ENCODE assay signal across 9 cellular contexts in genomic region chr12:110123861-110124183, GRCh38. TPM values are rescaled to one million over a fixed set of nuclear protein-coding genes. Genes with fewer than 3 reads are reported as not detected.
A peak's percentile ranks its signal among the peaks of the same experiment; 100 is the strongest.
DNase-seq lines count a peak whose midpoint lies in the region; ATAC-seq and TF ChIP-seq lines count a peak whose summit lies in the region.
"Had no signal": no experiment of that assay in that cellular context is flagged by ENCODE, and none has a peak within 500 bp of the region (broad histone marks: within the 10 kb centered on the region; RNA-seq: fewer than 3 reads in every experiment).

No MANE protein-coding gene starts in this region.

- H3K27ac Mint-ChIP-seq in H9, result no peak overlapping the region
- peak overlapping the region in 9 of 10 donors; percentile 19 to 85 (median 74) for H3K27ac Mint-ChIP-seq in naive thymus-derived CD8-positive, alpha-beta T cell

- H3K27me3 ChIP-seq in DOHH2 (ENCODE audit: control insufficient read depth, low read length), result peaks cover 14% of the 10 kb centered on the region
- no peaks in the 10 kb centered on the region for H3K27me3 ChIP-seq in H9 (ENCODE audit: insufficient read depth, low read length)
- H3K27me3 ChIP-seq in SU-DHL-6 (ENCODE audit: low read length), result no peaks in the 10 kb centered on the region
- H3K27me3 ChIP-seq: esophagus muscularis mucosa had no signal

- H3K9me3 ChIP-seq in DOHH2 (ENCODE audit: control insufficient read depth, insufficient read depth, low read length), result no peaks in the 10 kb centered on the region
- no peaks in the 10 kb centered on the region for H3K9me3 ChIP-seq in H9 (ENCODE audit: control insufficient read depth, low read depth, low read length)
- no peaks in the 10 kb centered on the region for H3K9me3 ChIP-seq in SU-DHL-6 (ENCODE audit: insufficient read depth, low read length)
- H3K9me3 ChIP-seq: esophagus muscularis mucosa had no signal

- H3K4me2 ChIP-seq in DOHH2 (ENCODE audit: low read length) (peak overlapping the region; percentile 62), H9 (ENCODE audit: insufficient read depth, insufficient read length, low read length) (peak overlapping the region; percentile 15), SU-DHL-6 (ENCODE audit: low read depth, low read length, poor library complexity, severe bottlenecking) (peak overlapping the region; percentile 48)

- H2BK20ac ChIP-seq in H9 (ENCODE audit: low read depth, low read length, poor library complexity, severe bottlenecking), result no peak overlapping the region

- peaks cover 12% of the 10 kb centered on the region for H3K4me1 ChIP-seq in DOHH2 (ENCODE audit: control insufficient read depth, low read length)
- H3K4me1 ChIP-seq in H9 (ENCODE audit: insufficient read depth, low read length), result no peaks in the 10 kb centered on the region

- no peak overlapping the region for H3K4ac ChIP-seq in H9 (ENCODE audit: low read depth, low read length)

- no peak overlapping the region for H3K9ac ChIP-seq in H9 (ENCODE audit: extremely low read depth, insufficient read length, low read length)
- H3K9ac ChIP-seq in SU-DHL-6 (ENCODE audit: low read length), result no peak overlapping the region

- no peak overlapping the region for H2BK5ac ChIP-seq in H9 (ENCODE audit: insufficient read length, low read length)

- H3K36me3 ChIP-seq in DOHH2 (ENCODE audit: control insufficient read depth, low read length), result no peaks in the 10 kb centered on the region
- H3K36me3 ChIP-seq in SU-DHL-6 (ENCODE audit: low read length), result no peaks in the 10 kb centered on the region

- TF ChIP-seq CTCF in DOHH2 (IDR thresholded peaks at IDR 0.05; ENCODE audit: low read depth, low read length, poor library complexity, severe bottlenecking), result no peak
- TF ChIP-seq CTCF in H9 (conservative IDR thresholded peaks at IDR 0.05), result no peak
- no peak for TF ChIP-seq CTCF in SU-DHL-6 (IDR thresholded peaks at IDR 0.05; ENCODE audit: insufficient read depth, low read length, poor library complexity, severe bottlenecking)

- POLR2A ChIA-PET in naive thymus-derived CD8-positive, alpha-beta T cell (lab: Charles Lee), result interaction anchor here (1.0 to 1.5 kb wide), 5 partner anchors 8 to 462 kb away, joined by 3 to 7 read pairs (median 4); partner anchors contain the start of genes ARPC3, ATP2A2 and FAM216A

- no peaks in the 10 kb centered on the region; a peak in 1 of 5 replicates for H3K9me3 Mint-ChIP-seq in H9
- no peaks in the 10 kb centered on the region for H3K9me3 Mint-ChIP-seq in naive thymus-derived CD8-positive, alpha-beta T cell

- no peak overlapping the region for H2BK15ac ChIP-seq in H9 (ENCODE audit: low read depth, low read length)

- H3K79me1 ChIP-seq in H9 (ENCODE audit: insufficient read depth, low read depth, low read length, poor library complexity, severe bottlenecking), result no peaks in the 10 kb centered on the region

- H3K79me2 ChIP-seq in DOHH2 (ENCODE audit: control insufficient read depth, low read length), result peaks cover 6% of the 10 kb centered on the region; the same call in 1 of the 2 replicates
- no peaks in the 10 kb centered on the region for H3K79me2 ChIP-seq in H9 (ENCODE audit: insufficient read depth, low read length)
- no peaks in the 10 kb centered on the region for H3K79me2 ChIP-seq in SU-DHL-6 (ENCODE audit: insufficient read depth, low read length)

- peak overlapping the region; percentile 8 to 74 for H3K4me3 Mint-ChIP-seq in H9
- peak overlapping the region; percentile 41 to 82 (median 73) for H3K4me3 Mint-ChIP-seq in naive thymus-derived CD8-positive, alpha-beta T cell

- H3K27ac ChIP-seq in DOHH2 (ENCODE audit: low read depth, low read length) (no peak overlapping the region), H9 (ENCODE audit: insufficient read length, low read depth, low read length) (no peak overlapping the region), SU-DHL-6 (ENCODE audit: low read depth, low read length) (no peak overlapping the region)

- ATAC-seq in naive thymus-derived CD8-positive, alpha-beta T cell, result peak in 1 of 2 donors; percentile 85
- ATAC-seq in GM19463 (IDR thresholded peaks at IDR 0.05; ENCODE audit: unreplicated experiment), result no peak

- H3F3A ChIP-seq in DOHH2 (ENCODE audit: control insufficient read depth, insufficient read depth) (no peaks in the 10 kb centered on the region), SU-DHL-6 (ENCODE audit: insufficient read depth) (no peaks in the 10 kb centered on the region; the same call in 1 of the 2 replicates)

- H3K4me1 Mint-ChIP-seq in H9, result peaks cover 19% of the 10 kb centered on the region in 2 experiments
- peaks cover 0 to 11% (median 9%) of the 10 kb centered on the region in 4 donors for H3K4me1 Mint-ChIP-seq in naive thymus-derived CD8-positive, alpha-beta T cell

- H4K8ac ChIP-seq in H9 (replicated peaks; ENCODE audit: insufficient read length, low read depth, low read length), result no peak overlapping the region

- peaks cover 3% of the 10 kb centered on the region for H3K23me2 ChIP-seq in H9 (ENCODE audit: insufficient read length, low read depth, low read length, poor library complexity, severe bottlenecking)

- H3K36me3 Mint-ChIP-seq in H9 (ENCODE audit: insufficient read depth in 1 of 3, low read depth in 3 of 3), result peaks cover 2 to 11% (median 9%) of the 10 kb centered on the region in 3 experiments; a peak in 5 of 7 replicates
- H3K36me3 Mint-ChIP-seq in naive thymus-derived CD8-positive, alpha-beta T cell, result no peaks in the 10 kb centered on the region

- no peak overlapping the region for H3K56ac ChIP-seq in H9 (ENCODE audit: insufficient read length, low read depth, low read length)

- H4K91ac ChIP-seq in H9 (ENCODE audit: insufficient read length, low read depth, low read length), result no peak overlapping the region

- no peak overlapping the region for H3K18ac ChIP-seq in H9 (ENCODE audit: insufficient read length, low read depth, low read length)

- WGBS in H9 (ENCODE audit: extremely low coverage, insufficient read length, low lambda C conversion rate), result no CpG with 5 or more reads among the region's 15 CpGs

- H3K27me3 Mint-ChIP-seq in H9 (ENCODE audit: low read depth), result peaks cover 13% of the 10 kb centered on the region
- H3K27me3 Mint-ChIP-seq in naive thymus-derived CD8-positive, alpha-beta T cell, result peaks cover 0 to 6% (median 0%) of the 10 kb centered on the region in 5 donors

- no peak overlapping the region for H2BK120ac ChIP-seq in H9 (ENCODE audit: low read depth, low read length, poor library complexity, severe bottlenecking)

- no peak for DNase-seq in H9
- DNase-seq in naive thymus-derived CD8-positive, alpha-beta T cell, result no peak
- no peak for DNase-seq in NCI-H2196 treated with DMSO at 0.1 percent for 48 hours (lab: John Stamatoyannopoulos, UW; ENCODE audit: unreplicated experiment)
- no peak for DNase-seq in NCI-H345 (lab: John Stamatoyannopoulos, UW)
- DNase-seq in RKO (ENCODE audit: low spot score), result no peak

- no peak overlapping the region for H4K5ac ChIP-seq in H9 (ENCODE audit: insufficient read length, low read depth, low read length)

- H3K23ac ChIP-seq in H9 (ENCODE audit: insufficient read length, low read depth, low read length), result no peak overlapping the region

- no peak overlapping the region for H2BK12ac ChIP-seq in H9 (ENCODE audit: insufficient read length, low read depth, low read length)

- H3K4me3 ChIP-seq in DOHH2 (ENCODE audit: low read length), result peak overlapping the region; percentile 48; the same call in 1 of the 2 replicates
- H3K4me3 ChIP-seq in SU-DHL-6 (ENCODE audit: insufficient read depth, low read length, poor library complexity, severe bottlenecking), result no peak overlapping the region

- H2AFZ ChIP-seq in H9 (ENCODE audit: low read length), result no peak overlapping the region
- peak overlapping the region; percentile 62 for H2AFZ ChIP-seq in SU-DHL-6 (ENCODE audit: low read depth, low read length, severe bottlenecking)

- no peak overlapping the region for H3K14ac ChIP-seq in H9 (ENCODE audit: insufficient read depth, low read length)

- no peak overlapping the region for H2AK5ac ChIP-seq in H9 (ENCODE audit: insufficient read length, low read length)

- H3T11ph ChIP-seq in H9 (ENCODE audit: low read length), result no peak overlapping the region

- H4K20me1 ChIP-seq in DOHH2 (ENCODE audit: control insufficient read depth, insufficient read depth, low read depth, low read length), result no peaks in the 10 kb centered on the region
- H4K20me1 ChIP-seq in H9 (ENCODE audit: control insufficient read depth, insufficient read depth, insufficient read length), result no peaks in the 10 kb centered on the region
- H4K20me1 ChIP-seq in SU-DHL-6 (ENCODE audit: low read depth, low read length), result no peaks in the 10 kb centered on the region

- H3K9me2 ChIP-seq in DOHH2 (replicated peaks; ENCODE audit: control insufficient read depth, low read length), result no peaks in the 10 kb centered on the region
- no peaks in the 10 kb centered on the region for H3K9me2 ChIP-seq in SU-DHL-6 (replicated peaks; ENCODE audit: insufficient read depth, low read length)

RNA-seq across cellular contexts. Expression of gene IFT81, which starts 0.3 kb away (rescaled TPM):
- total RNA-seq in H9 (2021), result 9.3 and 9.7 TPM in 2 replicates
- 1 to 10 TPM; 2.3 to 2.5 TPM for total RNA-seq in naive thymus-derived CD8-positive, alpha-beta T cell
- under 1 TPM; 0.45 to 0.82 (median 0.56) TPM for polyA plus RNA-seq in naive thymus-derived CD8-positive, alpha-beta T cell

Comparison
In these comparisons a context has a peak if more than half of its experiments do, and no peak if none do; other contexts are left out.
1. H3K27ac Mint-ChIP-seq: peak in naive thymus-derived CD8-positive, alpha-beta T cell (9 of 10); none in H9 (0 of 3).
2. Peak in every context shown above with its lines, with median percentiles within 50 percentile points of each other: H3K4me2 ChIP-seq.